In the genomic region with DNA sequence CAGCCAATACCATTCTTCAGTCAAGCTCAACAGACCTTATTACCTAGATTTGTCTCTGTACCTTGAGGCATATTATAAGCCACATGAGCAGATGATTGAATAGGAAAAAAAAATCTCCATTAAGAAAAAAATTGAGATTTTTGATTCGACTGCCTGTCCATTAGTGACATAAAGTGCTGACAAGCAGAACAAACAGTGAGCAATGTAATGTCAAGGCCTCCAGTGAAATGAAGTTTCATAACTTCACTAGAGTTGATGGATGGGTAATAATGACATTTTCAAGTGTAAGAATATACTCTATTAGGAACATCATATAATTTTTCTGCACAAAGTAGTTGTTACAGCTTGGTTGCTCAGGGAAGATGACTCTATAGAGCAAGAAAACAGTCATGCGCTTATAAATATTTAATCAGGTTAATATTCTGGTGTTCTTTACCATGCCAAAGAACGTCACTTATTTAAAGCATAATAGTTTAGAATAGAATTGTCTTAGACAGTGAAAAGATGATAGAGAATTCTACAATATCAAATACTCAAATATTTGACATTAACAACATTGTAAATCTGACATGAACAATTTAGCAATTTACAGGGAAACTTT, we compare ENCODE assay signal across 6 cellular contexts.
"Had no signal": no experiment of that assay in that cellular context is flagged by ENCODE, and none has a peak within 500 bp of the region (broad histone marks: within the 10 kb centered on the region; RNA-seq: fewer than 3 reads in every experiment).

No MANE protein-coding gene starts in this region.

- ATAC-seq: HepG2, K562 had no signal

- DNase-seq: IMR-90, KBM-7, KG1 had no signal

- H3K27ac ChIP-seq: HL-60 had no signal

- H3K4me3 ChIP-seq: K562 had no signal
